In genomic region chr5:178553517-178553916, GRCh38 we compare ENCODE assay signal across 27 cellular contexts. TPM values are rescaled to one million over a fixed set of nuclear protein-coding genes. Genes with fewer than 3 reads are reported as not detected.
"Had no signal": no experiment of that assay in that cellular context is flagged by ENCODE, and none has a peak within 500 bp of the region (broad histone marks: within the 10 kb centered on the region; RNA-seq: fewer than 3 reads in every experiment).

No MANE protein-coding gene starts in this region.

- ATAC-seq: esophagus mucosa; foreskin keratinocyte; heart left ventricle; left lung; naive thymus-derived CD8-positive, alpha-beta T cell; stimulated activated naive CD8-positive, alpha-beta T cell treated with anti-CD3 and anti-CD28 coated beads, Interleukin-15, Interleukin-2, amounts not matched to agents 100 U/mL and 50 U/mL, for 24 hours; T-helper 17 cell had no signal

- H3K27me3 ChIP-seq: ascending aorta, foreskin keratinocyte, heart left ventricle, left lung, upper lobe of left lung, vagina had no signal

- H3K9me3 ChIP-seq: ascending aorta, heart left ventricle, left lung, upper lobe of left lung, vagina had no signal

- H3K4me3 Mint-ChIP-seq: activated CD4-positive, alpha-beta memory T cell treated with anti-CD3 and anti-CD28 coated beads for 36 hours; activated CD4-positive, alpha-beta T cell treated with anti-CD3 and anti-CD28 coated beads, Interleukin-2, amount 10 ng/mL, durations not matched to agents 24 days and 14 days; activated naive CD4-positive, alpha-beta T cell treated with anti-CD3 and anti-CD28 coated beads, Interleukin-2, amount 10 ng/mL, durations not matched to agents 7 days and 5 days; activated naive CD8-positive, alpha-beta T cell treated with anti-CD3 and anti-CD28 coated beads, Interleukin-2, amount 10 ng/mL, durations not matched to agents 7 days and 5 days; brain; mesothelial cell of epicardium; naive thymus-derived CD8-positive, alpha-beta T cell; T-helper 17 cell had no signal

- H3K36me3 Mint-ChIP-seq: activated CD4-positive, alpha-beta memory T cell treated with anti-CD3 and anti-CD28 coated beads for 36 hours; activated naive CD4-positive, alpha-beta T cell treated with anti-CD3 and anti-CD28 coated beads, Interleukin-2, amount 10 ng/mL, durations not matched to agents 7 days and 5 days; activated naive CD8-positive, alpha-beta T cell treated with anti-CD3 and anti-CD28 coated beads, Interleukin-2, amount 10 ng/mL, durations not matched to agents 7 days and 5 days; brain; mesothelial cell of epicardium; naive thymus-derived CD8-positive, alpha-beta T cell had no signal

- H3K4me3 ChIP-seq: ascending aorta, heart left ventricle, left lung, lung, upper lobe of left lung, vagina had no signal

- DNase-seq: activated CD4-positive, alpha-beta memory T cell treated with anti-CD3 and anti-CD28 coated beads for 36 hours; activated CD4-positive, alpha-beta T cell treated with anti-CD3 and anti-CD28 coated beads, Interleukin-2, amount 10 ng/mL, durations not matched to agents 24 days and 14 days; activated CD4-positive, CD25-positive, alpha-beta regulatory T cell treated with anti-CD3 and anti-CD28 coated beads, Interleukin-2, amount 50 U/mL, for 72 hours; activated CD8-positive, alpha-beta memory T cell treated with anti-CD3 and anti-CD28 coated beads, Interleukin-2, amount 50 U/mL, for 4 hours; activated gamma-delta T cell; activated naive CD4-positive, alpha-beta T cell treated with anti-CD3 and anti-CD28 coated beads, Interleukin-2, amount 10 ng/mL, durations not matched to agents 7 days and 5 days; activated naive CD8-positive, alpha-beta T cell treated with anti-CD3 and anti-CD28 coated beads, Interleukin-2, amount 10 ng/mL, durations not matched to agents 7 days and 5 days; activated T-cell treated with anti-CD3 and anti-CD28 coated beads, Interleukin-2, amount 50 U/mL, for 1 hour; caudate nucleus; cortex of kidney; foreskin keratinocyte; heart left ventricle; left lung; retina; stimulated activated CD4-positive, alpha-beta T cell treated with anti-CD3 and anti-CD28 coated beads, Interleukin-2, amount 100 ng/mL, for 48 hours; stimulated activated naive CD8-positive, alpha-beta T cell treated with anti-CD3 and anti-CD28 coated beads, Interleukin-15, Interleukin-2, amounts not matched to agents 100 U/mL and 50 U/mL, for 24 hours; T-helper 17 cell; T1000; upper lobe of left lung had no signal

- H3K27ac Mint-ChIP-seq: activated CD4-positive, alpha-beta memory T cell treated with anti-CD3 and anti-CD28 coated beads for 36 hours; activated CD4-positive, alpha-beta T cell treated with anti-CD3 and anti-CD28 coated beads, Interleukin-2, amount 10 ng/mL, durations not matched to agents 24 days and 14 days; activated naive CD4-positive, alpha-beta T cell treated with anti-CD3 and anti-CD28 coated beads, Interleukin-2, amount 10 ng/mL, durations not matched to agents 7 days and 5 days; activated naive CD8-positive, alpha-beta T cell treated with anti-CD3 and anti-CD28 coated beads, Interleukin-2, amount 10 ng/mL, durations not matched to agents 7 days and 5 days; mesothelial cell of epicardium; naive thymus-derived CD8-positive, alpha-beta T cell; progenitor cell of endocrine pancreas; T-helper 17 cell had no signal

- H3K27me3 Mint-ChIP-seq: activated CD4-positive, alpha-beta T cell treated with anti-CD3 and anti-CD28 coated beads, Interleukin-2, amount 10 ng/mL, durations not matched to agents 24 days and 14 days had no signal

- H3K36me3 ChIP-seq: ascending aorta, heart left ventricle, left lung, upper lobe of left lung, vagina had no signal

- H3K4me1 ChIP-seq: ascending aorta, foreskin keratinocyte, left lung, upper lobe of left lung, vagina had no signal

- H3K4me1 Mint-ChIP-seq: activated CD4-positive, alpha-beta T cell treated with anti-CD3 and anti-CD28 coated beads, Interleukin-2, amount 10 ng/mL, durations not matched to agents 24 days and 14 days; activated naive CD4-positive, alpha-beta T cell treated with anti-CD3 and anti-CD28 coated beads, Interleukin-2, amount 10 ng/mL, durations not matched to agents 7 days and 5 days; activated naive CD8-positive, alpha-beta T cell treated with anti-CD3 and anti-CD28 coated beads, Interleukin-2, amount 10 ng/mL, durations not matched to agents 7 days and 5 days had no signal

- H3K27ac ChIP-seq: ascending aorta, foreskin keratinocyte, left lung, upper lobe of left lung, vagina had no signal

- H3K9me3 Mint-ChIP-seq: activated CD4-positive, alpha-beta memory T cell treated with anti-CD3 and anti-CD28 coated beads for 36 hours; activated CD4-positive, alpha-beta T cell treated with anti-CD3 and anti-CD28 coated beads, Interleukin-2, amount 10 ng/mL, durations not matched to agents 24 days and 14 days; activated naive CD4-positive, alpha-beta T cell treated with anti-CD3 and anti-CD28 coated beads, Interleukin-2, amount 10 ng/mL, durations not matched to agents 7 days and 5 days; activated naive CD8-positive, alpha-beta T cell treated with anti-CD3 and anti-CD28 coated beads, Interleukin-2, amount 10 ng/mL, durations not matched to agents 7 days and 5 days; brain; mesothelial cell of epicardium; naive thymus-derived CD8-positive, alpha-beta T cell had no signal

RNA-seq across cellular contexts. Expression of gene COL23A1, which starts 36.7 kb away (rescaled TPM):
- total RNA-seq: T-helper 17 cell had no signal
